ENCODE assay signal across 8 cellular contexts in genomic region chr2:172554352-172555271, GRCh38. TPM values are rescaled to one million over a fixed set of nuclear protein-coding genes. Genes with fewer than 3 reads are reported as not detected.
DNase-seq lines count a peak whose midpoint lies in the region; ATAC-seq, FAIRE-seq and TF ChIP-seq lines count a peak whose summit lies in the region.

No MANE protein-coding gene starts in this region.

- H3K27ac ChIP-seq in effector memory CD4-positive, alpha-beta T cell (ENCODE audit: insufficient read depth, low read length, poor library complexity, severe bottlenecking) = no peak overlapping the region

- H3K4me3 Mint-ChIP-seq in osteocyte (ENCODE audit: unreplicated experiment) = peak overlapping the region; percentile 30

- H3K36me3 ChIP-seq in ES-I3 (ENCODE audit: insufficient read depth, low read length) (no peaks in the 10 kb centered on the region), NT2/D1 (ENCODE audit: insufficient read depth, insufficient read length, low read length) (no peaks in the 10 kb centered on the region)
- H3K36me3 ChIP-seq in effector memory CD4-positive, alpha-beta T cell (ENCODE audit: control insufficient read depth, insufficient read depth, low read length) = no peaks in the 10 kb centered on the region

- H3K27me3 ChIP-seq in NT2/D1 (ENCODE audit: insufficient read depth, insufficient read length) = no peaks in the 10 kb centered on the region
- H3K27me3 ChIP-seq in effector memory CD4-positive, alpha-beta T cell (replicated peaks; ENCODE audit: control insufficient read depth, insufficient read depth, low read length, poor library complexity, severe bottlenecking) = no peaks in the 10 kb centered on the region

- no peaks in the 10 kb centered on the region for H3K36me3 Mint-ChIP-seq in osteocyte (ENCODE audit: unreplicated experiment)

- H3K9me3 ChIP-seq in ES-I3 (ENCODE audit: control insufficient read depth, insufficient read depth, low read length) (no peaks in the 10 kb centered on the region), NT2/D1 (ENCODE audit: insufficient read depth, low read length) (peaks cover 15% of the 10 kb centered on the region; the same call in 1 of the 2 replicates)
- H3K9me3 ChIP-seq in effector memory CD4-positive, alpha-beta T cell (ENCODE audit: control insufficient read depth, low read length) = no peaks in the 10 kb centered on the region

- H3K4me1 ChIP-seq in ES-I3 (ENCODE audit: insufficient read depth, low read length) (peaks cover 37% of the 10 kb centered on the region), NT2/D1 (ENCODE audit: insufficient read depth, insufficient read length) (peaks cover 3% of the 10 kb centered on the region)
- H3K4me1 ChIP-seq in effector memory CD4-positive, alpha-beta T cell (ENCODE audit: control insufficient read depth, insufficient read depth, low read length, poor library complexity, severe bottlenecking) = peaks cover 16% of the 10 kb centered on the region

- no peak for FAIRE-seq in frontal cortex (lab: Jason Lieb, UNC)

- TF ChIP-seq CTCF in osteocyte (IDR thresholded peaks at IDR 0.05) = no peak

- no peak for DNase-seq in NT2/D1 (ENCODE audit: low read depth, low spot score)
- DNase-seq in effector memory CD4-positive, alpha-beta T cell = no peak
- DNase-seq in osteocyte (ENCODE audit: extremely low spot score, unreplicated experiment) = no peak
- DNase-seq in frontal cortex (ENCODE audit: low spot score in 2 of 2) = no peak
- no peak for DNase-seq in NCI-H187 treated with DMSO at 0.1 percent for 48 hours (lab: John Stamatoyannopoulos, UW)

- no peaks in the 10 kb centered on the region for H3K9me3 Mint-ChIP-seq in osteocyte (ENCODE audit: unreplicated experiment)

- H3K4me1 Mint-ChIP-seq in osteocyte (ENCODE audit: unreplicated experiment) = peaks cover 13% of the 10 kb centered on the region

- H3K4me3 ChIP-seq in NT2/D1 (ENCODE audit: insufficient read length, low read depth) = peak overlapping the region; percentile 82
- H3K4me3 ChIP-seq in effector memory CD4-positive, alpha-beta T cell (ENCODE audit: insufficient read depth, low read depth, low read length, poor library complexity, severe bottlenecking) = peak overlapping the region; percentile 97

- no peak overlapping the region for H3K27ac Mint-ChIP-seq in osteocyte (ENCODE audit: unreplicated experiment)

- ATAC-seq in GM19324 (IDR thresholded peaks at IDR 0.05; ENCODE audit: low FRiP score, unreplicated experiment) = no peak
- ATAC-seq in GM18870 (IDR thresholded peaks at IDR 0.05; ENCODE audit: unreplicated experiment) = no peak

- H3K9ac ChIP-seq in ES-I3 (ENCODE audit: low read depth, low read length) = peak overlapping the region; percentile 78
- peak overlapping the region; percentile 97 for H3K9ac ChIP-seq in NT2/D1 (ENCODE audit: insufficient read length, low read depth)

- H3K27me3 Mint-ChIP-seq in osteocyte (ENCODE audit: unreplicated experiment) = no peaks in the 10 kb centered on the region

RNA-seq across cellular contexts. Expression of gene PDK1, which starts 1.3 kb away (rescaled TPM):
- total RNA-seq in osteocyte (7.2 and 7.3 TPM in 2 replicates), frontal cortex (10.6 TPM)
